ENCODE assay signal across 29 cellular contexts in genomic region chr11:33956611-33957010, GRCh38.
"Had no signal": no experiment of that assay in that cellular context is flagged by ENCODE, and none has a peak within 500 bp of the region (broad histone marks: within the 10 kb centered on the region; RNA-seq: fewer than 3 reads in every experiment).

No MANE protein-coding gene starts in this region.

- H3K4me1 ChIP-seq: parathyroid adenoma, psoas muscle, right lobe of liver, sigmoid colon, suprapubic skin, testis, tibial artery, transverse colon, uterus had no signal

- H3K36me3 ChIP-seq: neutrophil, ovary, right lobe of liver, sigmoid colon, suprapubic skin, tibial artery, transverse colon, upper lobe of right lung, uterus had no signal

- H3K27ac ChIP-seq: neutrophil, ovary, parathyroid adenoma, psoas muscle, sigmoid colon, suprapubic skin, testis, tibial artery, transverse colon, upper lobe of right lung, uterus had no signal

- ATAC-seq: naive thymus-derived CD8-positive, alpha-beta T cell; natural killer cell treated with Interleukin-12 subunit alpha and Interleukin-12 subunit beta and Interleukin-15 and Interleukin-18, amount 100 ng/mL, for 72 hours; psoas muscle; right cardiac atrium; right lobe of liver; stimulated activated memory B cell treated with anti-CD40 and anti-IgM and Interleukin-4, amounts not matched to agents 10 μg/mL and 1 μg/mL and 100 μg/mL, for 72 hours; stimulated activated naive CD8-positive, alpha-beta T cell treated with anti-CD3 and anti-CD28 coated beads, Interleukin-15, amount 100 ng/mL, for 72 hours; stimulated activated naive CD8-positive, alpha-beta T cell treated with anti-CD3 and anti-CD28 coated beads, Interleukin-15, Interleukin-2, amounts not matched to agents 100 U/mL and 50 U/mL, for 24 hours; upper lobe of right lung had no signal

- H3K4me3 ChIP-seq: ovary, psoas muscle, right lobe of liver, sigmoid colon, suprapubic skin, testis, tibial artery, transverse colon, upper lobe of right lung, uterus had no signal

- H3K9me3 ChIP-seq: neutrophil, ovary, psoas muscle, right lobe of liver, sigmoid colon, suprapubic skin, testis, tibial artery, transverse colon, upper lobe of right lung, uterus had no signal

- DNase-seq: naive thymus-derived CD8-positive, alpha-beta T cell; nephron progenitor cell; nucleus accumbens; ovary; posterior cingulate gyrus; psoas muscle; right cardiac atrium; right lobe of liver; sigmoid colon; small intestine; stimulated activated CD4-positive, alpha-beta T cell treated with anti-CD3 and anti-CD28 coated beads, Interleukin-12 subunit alpha, Interleukin-12 subunit beta, amount 100 ng/mL, for 4 hours; stimulated activated CD4-positive, alpha-beta T cell treated with anti-CD3 and anti-CD28 coated beads, Interleukin-1b, Interleukin-23, amount 100 ng/mL, for 48 hours; stimulated activated CD4-positive, alpha-beta T cell treated with anti-CD3 and anti-CD28 coated beads, Interleukin-4, amount 100 ng/mL, for 1 hour; stimulated activated CD4-positive, alpha-beta T cell treated with anti-CD3 and anti-CD28 coated beads, Interleukin-4, amount 100 ng/mL, for 4 hours; stimulated activated CD8-positive, alpha-beta memory T cell treated with anti-CD3 and anti-CD28 coated beads, Interleukin-4, amount 100 ng/mL, for 48 hours; stimulated activated naive CD4-positive, alpha-beta T cell; stimulated activated naive CD8-positive, alpha-beta T cell treated with anti-CD3 and anti-CD28 coated beads, Interleukin-15, amount 100 ng/mL, for 72 hours; stimulated activated naive CD8-positive, alpha-beta T cell treated with anti-CD3 and anti-CD28 coated beads, Interleukin-15, Interleukin-2, amounts not matched to agents 100 U/mL and 50 U/mL, for 24 hours; substantia nigra; testis; tibial artery; transverse colon; upper lobe of right lung; uterus had no signal

- H3K27me3 ChIP-seq: neutrophil, ovary, right lobe of liver, sigmoid colon, suprapubic skin, testis, transverse colon, upper lobe of right lung, uterus had no signal
